In genomic region chr16:4500283-4500682, GRCh38 we compare ENCODE assay signal across 10 cellular contexts. TPM values are rescaled to one million over a fixed set of nuclear protein-coding genes. Genes with fewer than 3 reads are reported as not detected.
DNase-seq lines count a peak whose midpoint lies in the region; ATAC-seq and TF ChIP-seq lines count a peak whose summit lies in the region.
"Had no signal": no experiment of that assay in that cellular context is flagged by ENCODE, and none has a peak within 500 bp of the region (broad histone marks: within the 10 kb centered on the region; RNA-seq: fewer than 3 reads in every experiment).

No MANE protein-coding gene starts in this region.

- H3K9me3 ChIP-seq in T-helper 17 cell (ENCODE audit: control insufficient read depth, low read length, poor library complexity, severe bottlenecking) (no peaks in the 10 kb centered on the region), OCI-LY7 (ENCODE audit: low read length) (no peaks in the 10 kb centered on the region)

- no peaks in the 10 kb centered on the region for H3K9me3 Mint-ChIP-seq in progenitor cell of endocrine pancreas (ENCODE audit: low read depth)

- H3K36me3 Mint-ChIP-seq in T-helper 17 cell (ENCODE audit: low read depth) (no peaks in the 10 kb centered on the region), progenitor cell of endocrine pancreas (ENCODE audit: insufficient read depth) (no peaks in the 10 kb centered on the region)

- H3K79me2 ChIP-seq in OCI-LY7 (ENCODE audit: insufficient read depth, low read depth, low read length) = 0 out of 2 replicates have a peak, but pooled peaks cover 4% of the 10 kb centered on the region

- H3K36me3 ChIP-seq in OCI-LY7 (ENCODE audit: insufficient read depth, low read length) = peaks cover 26% of the 10 kb centered on the region; the same call in 1 of the 2 replicates

- no peak for ATAC-seq in T-helper 17 cell

- H3K27ac ChIP-seq in OCI-LY7 (ENCODE audit: low read depth, low read length, poor library complexity, severe bottlenecking) = no peak overlapping the region

- TF ChIP-seq CTCF in progenitor cell of endocrine pancreas (IDR thresholded peaks at IDR 0.05; ENCODE audit: unreplicated experiment) (no peak), OCI-LY7 (conservative IDR thresholded peaks at IDR 0.05; ENCODE audit: low read length) (no peak)

- DNase-seq in ELF-1 (ENCODE audit: low read depth, low spot score) (peak; percentile 53), T-helper 17 cell (no peak), glomerular visceral epithelial cell (ENCODE audit: extremely low spot score) (peak; percentile 64), progenitor cell of endocrine pancreas (ENCODE audit: low spot score, unreplicated experiment) (no peak), retina (no peak), T-helper 9 cell (no peak), NCI-H2107 treated with DMSO at 0.1 percent for 48 hours (lab: John Stamatoyannopoulos, UW; ENCODE audit: unreplicated experiment) (no peak), OCI-LY7 (ENCODE audit: low spot score) (no peak)
- DNase-seq: NCI-H446 had no signal

- peaks cover 13% of the 10 kb centered on the region for H3K4me1 ChIP-seq in OCI-LY7 (ENCODE audit: insufficient read depth, low read length, poor library complexity, severe bottlenecking)

- intact Hi-C loops in OCI-LY7 (cut with micrococcal nuclease; ENCODE audit: unreplicated experiment) = no loop called here

- H2AFZ ChIP-seq in OCI-LY7 (ENCODE audit: low read length) = no peak overlapping the region

- CTCF ChIA-PET in OCI-LY7 (lab: Charles Lee; ENCODE audit: unreplicated experiment) = interaction anchor here (1.1 kb wide), 1 partner anchor 10 kb away, joined by 3 read pairs; no protein-coding TSS in a partner anchor

- BruUV-seq in OCI-LY7 (replicated peaks; lab: Mats Ljungman, UMichigan) = no TSS peak

- H3K4me3 Mint-ChIP-seq in T-helper 17 cell (no peak overlapping the region), progenitor cell of endocrine pancreas (ENCODE audit: low read depth) (no peak overlapping the region)

- H3K4me2 ChIP-seq in OCI-LY7 (ENCODE audit: low read length) = no peak overlapping the region

- no peaks in the 10 kb centered on the region for H4K20me1 ChIP-seq in OCI-LY7 (ENCODE audit: insufficient read depth, low read length)

- H3K27me3 Mint-ChIP-seq in T-helper 17 cell (no peaks in the 10 kb centered on the region), progenitor cell of endocrine pancreas (no peaks in the 10 kb centered on the region)

- H3K4me1 Mint-ChIP-seq in T-helper 17 cell (peaks cover 70% of the 10 kb centered on the region), progenitor cell of endocrine pancreas (ENCODE audit: low read depth) (peaks cover 23% of the 10 kb centered on the region)

- POLR2A ChIA-PET in OCI-LY7 (lab: Charles Lee) = no interaction called here

- H3K9me2 ChIP-seq in OCI-LY7 (ENCODE audit: insufficient read depth, low read length) = no peaks in the 10 kb centered on the region

- H3K27ac Mint-ChIP-seq in T-helper 17 cell = peak overlapping the region; percentile 97
- peak overlapping the region; percentile 94 for H3K27ac Mint-ChIP-seq in progenitor cell of endocrine pancreas

- no peak overlapping the region for H3K4me3 ChIP-seq in OCI-LY7 (ENCODE audit: low read depth, low read length, poor library complexity, severe bottlenecking)

RNA-seq across cellular contexts. Expression of gene HMOX2, which starts 24.1 kb away (rescaled TPM):
- total RNA-seq in T-helper 17 cell (10 to 100 TPM; 31.9 to 58.8 TPM), progenitor cell of endocrine pancreas (28.5 and 30.1 TPM in 2 replicates), OCI-LY7 (2022) (37.0 and 39.5 TPM in 2 replicates)
- 46.0 and 55.2 TPM in 2 replicates for total RNA-seq in OCI-LY7 (2014; rRNA removed; shearing (Covaris generic))

RNA-seq across cellular contexts. Expression of gene NMRAL1, which starts 25.9 kb away (rescaled TPM):
- total RNA-seq in T-helper 17 cell (10 to 100 TPM; 40.5 to 45.4 TPM), progenitor cell of endocrine pancreas (47.1 and 48.7 TPM in 2 replicates), OCI-LY7 (2022) (114 and 139 TPM in 2 replicates)
- 92.8 and 113 TPM in 2 replicates for total RNA-seq in OCI-LY7 (2014; rRNA removed; shearing (Covaris generic))

RNA-seq across cellular contexts. Expression of gene CDIP1, which starts 38.3 kb away (rescaled TPM):
- 10 to 100 TPM; 20.2 to 29.5 TPM for total RNA-seq in T-helper 17 cell
- 30.2 and 31.8 TPM in 2 replicates for total RNA-seq in progenitor cell of endocrine pancreas
- 13.5 and 15.5 TPM in 2 replicates for total RNA-seq in OCI-LY7 (2014; rRNA removed; shearing (Covaris generic))
- 33.2 and 34.2 TPM in 2 replicates for total RNA-seq in OCI-LY7 (2022)

RNA-seq across cellular contexts. Expression of gene C16orf96, which starts 55.9 kb away (rescaled TPM):
- total RNA-seq in T-helper 17 cell (under 1 TPM; 0.08 to 0.20 TPM), progenitor cell of endocrine pancreas (1.2 and 1.7 TPM in 2 replicates), OCI-LY7 (2022) (0.27 and 0.37 TPM in 2 replicates)
- 0.08 and 0.13 TPM in 2 replicates for total RNA-seq in OCI-LY7 (2014; rRNA removed; shearing (Covaris generic))
- total RNA-seq: dermis microvascular lymphatic vessel endothelial cell had no signal

Comparison
In these comparisons a context has a peak if more than half of its experiments do, and no peak if none do; other contexts are left out.
1. DNase-seq: peak in ELF-1 (single experiment) and glomerular visceral epithelial cell (single experiment); none in T-helper 17 cell (0 of 3), progenitor cell of endocrine pancreas (single experiment), retina (single experiment), T-helper 9 cell (single experiment), NCI-H2107 treated with DMSO at 0.1 percent for 48 hours (single experiment) and OCI-LY7 (single experiment).